ENCODE assay signal across 10 cellular contexts in the genomic region with DNA sequence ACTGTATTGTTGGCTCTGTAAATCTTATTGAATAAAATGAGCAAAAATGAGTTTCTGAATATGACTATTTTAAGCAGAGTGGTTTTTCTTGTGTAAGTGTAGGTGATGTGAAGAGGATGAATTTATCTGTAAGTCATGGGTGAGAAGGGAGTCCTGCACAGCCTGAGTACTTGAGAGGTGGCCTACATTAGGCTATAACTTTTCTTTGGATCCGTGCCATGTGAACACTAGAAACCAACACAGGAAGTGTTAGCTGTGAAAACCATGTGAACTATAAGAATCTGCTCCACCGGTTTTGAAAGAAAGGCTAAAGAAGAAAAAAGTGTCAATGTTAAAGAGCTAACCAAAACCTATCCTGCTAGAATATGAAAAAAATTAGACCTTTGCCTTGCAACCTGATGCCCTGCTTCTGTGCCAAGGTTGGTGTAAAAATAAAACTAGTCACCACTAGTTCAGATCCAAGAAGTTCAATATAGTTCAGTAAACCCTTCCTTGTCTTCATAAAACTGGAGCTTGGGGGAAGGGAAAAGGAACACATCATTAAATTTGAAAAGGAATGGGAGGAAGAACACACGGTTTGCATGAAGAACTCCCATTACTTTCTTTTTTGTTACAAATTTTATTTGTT. TPM values are rescaled to one million over a fixed set of nuclear protein-coding genes. Genes with fewer than 3 reads are reported as not detected.
A peak's percentile ranks its signal among the peaks of the same experiment; 100 is the strongest.
DNase-seq lines count a peak whose midpoint lies in the region; ATAC-seq and TF ChIP-seq lines count a peak whose summit lies in the region.
"Had no signal": no experiment of that assay in that cellular context is flagged by ENCODE, and none has a peak within 500 bp of the region (broad histone marks: within the 10 kb centered on the region; RNA-seq: fewer than 3 reads in every experiment).

No MANE protein-coding gene starts in this region.

- H3K27ac ChIP-seq in cardiac muscle cell = no peak overlapping the region
- peak overlapping the region; percentile 46 for H3K27ac ChIP-seq in KMS-11
- peak overlapping the region; percentile 31 for H3K27ac ChIP-seq in thymus (ENCODE audit: low read depth)

- H3K9me3 Mint-ChIP-seq in effector memory CD8-positive, alpha-beta T cell = no peaks in the 10 kb centered on the region
- H3K9me3 Mint-ChIP-seq: activated B cell treated with CpG ODN at 0.5 μM for 24 hours had no signal

- H3K27me3 ChIP-seq in cardiac muscle cell (no peaks in the 10 kb centered on the region), KMS-11 (ENCODE audit: insufficient read depth, low read depth) (no peaks in the 10 kb centered on the region), thymus (ENCODE audit: control insufficient read depth, insufficient read depth) (no peaks in the 10 kb centered on the region)

- no peak overlapping the region for H3K9ac ChIP-seq in KMS-11

- H3K4me3 ChIP-seq in cardiac muscle cell (no peak overlapping the region), KMS-11 (IDR thresholded peaks at IDR 0.05; ENCODE audit: insufficient read depth, low read depth, low read length) (no peak overlapping the region), thymus (ENCODE audit: low read length) (no peak overlapping the region)

- H4K20me1 ChIP-seq in KMS-11 (ENCODE audit: insufficient read depth) = no peaks in the 10 kb centered on the region

- no peak overlapping the region for H2AFZ ChIP-seq in KMS-11 (ENCODE audit: low read depth)

- ATAC-seq in Right ventricle myocardium superior (ENCODE audit: poor library complexity) = no peak
- ATAC-seq in effector memory CD8-positive, alpha-beta T cell (replicated peaks) = peak; percentile 80
- no peak for ATAC-seq in HG03520 (IDR thresholded peaks at IDR 0.05; ENCODE audit: unreplicated experiment)
- ATAC-seq in HG03565 (IDR thresholded peaks at IDR 0.05; ENCODE audit: unreplicated experiment) = no peak

- peak overlapping the region in 1 of 2 donors; percentile 72 for H3K27ac Mint-ChIP-seq in effector memory CD8-positive, alpha-beta T cell
- H3K27ac Mint-ChIP-seq: activated B cell treated with CpG ODN at 0.5 μM for 24 hours had no signal

- peak overlapping the region; percentile 51 for H3K4me2 ChIP-seq in KMS-11

- no peaks in the 10 kb centered on the region for H3K27me3 Mint-ChIP-seq in effector memory CD8-positive, alpha-beta T cell

- H3K36me3 ChIP-seq in cardiac muscle cell (no peaks in the 10 kb centered on the region), KMS-11 (ENCODE audit: insufficient read depth) (no peaks in the 10 kb centered on the region), thymus (ENCODE audit: control insufficient read depth, insufficient read depth) (no peaks in the 10 kb centered on the region)

- no peaks in the 10 kb centered on the region for H3K79me2 ChIP-seq in KMS-11 (ENCODE audit: insufficient read depth, low read depth)

- DNase-seq in cardiac muscle cell (ENCODE audit: low read depth in 1 of 2, low spot score in 1 of 2) (peak; percentile 49 to 71), Right ventricle myocardium superior (no peak), NCI-H2081 treated with DMSO at 0.1 percent for 48 hours (lab: John Stamatoyannopoulos, UW) (no peak)
- peak; percentile 28 to 33 (median 29) for DNase-seq in effector memory CD8-positive, alpha-beta T cell
- DNase-seq: activated B cell treated with CpG ODN at 0.5 μM for 24 hours, NCI-H1436 treated with DMSO at 0.1 percent for 48 hours had no signal

- H3K36me3 Mint-ChIP-seq in effector memory CD8-positive, alpha-beta T cell (ENCODE audit: insufficient read depth) = peaks cover 3% of the 10 kb centered on the region

- H3K4me1 Mint-ChIP-seq in effector memory CD8-positive, alpha-beta T cell (ENCODE audit: low read depth in 2 of 2) = peaks cover 59 to 78% of the 10 kb centered on the region in 2 donors
- H3K4me1 Mint-ChIP-seq: activated B cell treated with CpG ODN at 0.5 μM for 24 hours had no signal

- intact Hi-C loops in Right ventricle myocardium superior (cut with DNase I) = no loop called here

- 3% methylated on average over 3 of the region's 3 CpGs for WGBS in thymus

- H3K4me1 ChIP-seq in cardiac muscle cell (ENCODE audit: low read depth) (peaks cover 9% of the 10 kb centered on the region), KMS-11 (ENCODE audit: low read depth, poor library complexity, severe bottlenecking) (peaks cover 53% of the 10 kb centered on the region), thymus (ENCODE audit: control insufficient read depth, insufficient read depth, low read length) (peaks cover 13% of the 10 kb centered on the region)

- H3K9me3 ChIP-seq in cardiac muscle cell (ENCODE audit: low read depth) (no peaks in the 10 kb centered on the region), thymus (ENCODE audit: control insufficient read depth) (no peaks in the 10 kb centered on the region)

- TF ChIP-seq CTCF in cardiac muscle cell (IDR thresholded peaks at IDR 0.05; ENCODE audit: low read depth, low read length) (no peak), KMS-11 (conservative IDR thresholded peaks at IDR 0.05; ENCODE audit: low read depth, low read length) (no peak)

- H3K4me3 Mint-ChIP-seq in effector memory CD8-positive, alpha-beta T cell = peak overlapping the region; percentile 52 to 71
- H3K4me3 Mint-ChIP-seq: activated B cell treated with CpG ODN at 0.5 μM for 24 hours had no signal

RNA-seq across cellular contexts. Expression of a gene that starts 21.3 kb away (rescaled TPM):
- total RNA-seq in cardiac muscle cell (9.0 and 17.6 TPM in 2 replicates), Right ventricle myocardium superior (6.3 TPM)
- polyA plus RNA-seq in cardiac muscle cell (8.0 and 13.1 TPM in 2 replicates), thymus (4.1 TPM)

Comparison
In these comparisons a context has a peak if more than half of its experiments do, and no peak if none do; other contexts are left out.
1. DNase-seq: peak in cardiac muscle cell (2 of 2) and effector memory CD8-positive, alpha-beta T cell (3 of 3); none in Right ventricle myocardium superior (single experiment) and NCI-H2081 treated with DMSO at 0.1 percent for 48 hours (single experiment).